ENCODE assay signal across 9 cellular contexts in the genomic region with DNA sequence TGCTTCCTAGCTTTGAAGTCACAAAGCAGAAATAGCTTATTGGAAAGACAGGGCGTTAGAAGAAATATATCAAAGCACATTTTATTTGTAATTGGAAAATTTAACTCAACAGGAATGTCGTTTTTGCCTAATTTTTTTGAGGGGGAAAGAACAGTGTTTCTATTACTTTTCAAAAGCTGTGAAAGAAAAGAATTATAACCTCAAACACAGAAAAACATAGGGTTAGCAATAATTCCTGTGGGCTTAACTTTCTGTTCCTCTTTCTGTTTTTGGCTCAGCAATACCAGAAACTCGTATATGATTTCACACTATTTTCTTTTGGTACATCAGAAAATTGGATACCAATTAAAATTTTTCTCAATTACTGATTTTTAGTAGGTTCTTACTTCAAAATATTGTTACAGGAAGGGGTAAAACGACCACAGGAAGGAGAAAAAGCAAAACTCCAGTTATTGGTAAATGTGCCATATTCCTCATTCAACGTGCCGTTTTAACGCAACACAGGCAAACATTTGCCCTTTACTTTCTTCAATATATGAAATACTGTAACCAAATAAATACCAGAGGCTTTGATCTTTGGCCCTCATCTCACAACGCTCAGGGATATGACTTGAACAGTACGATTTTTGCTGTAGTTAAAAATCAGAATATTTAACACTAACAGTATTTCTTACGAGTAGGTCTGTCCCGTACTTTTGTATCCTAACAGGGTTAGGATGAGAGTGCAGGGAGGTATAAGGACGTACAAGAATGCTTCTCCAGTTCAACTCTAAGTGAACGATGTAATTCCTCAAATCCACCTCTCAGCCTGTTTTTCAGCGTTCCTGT. TPM values are rescaled to one million over a fixed set of nuclear protein-coding genes. Genes with fewer than 3 reads are reported as not detected.
DNase-seq lines count a peak whose midpoint lies in the region; ATAC-seq and TF ChIP-seq lines count a peak whose summit lies in the region.
"Had no signal": no experiment of that assay in that cellular context is flagged by ENCODE, and none has a peak within 500 bp of the region (broad histone marks: within the 10 kb centered on the region; RNA-seq: fewer than 3 reads in every experiment).

No MANE protein-coding gene starts in this region.

- CTCF ChIA-PET in AG04449 (lab: Yijun Ruan, JAX), result interaction anchor here (1.8 kb wide), 1 partner anchor 52 kb away, joined by 5 read pairs; no protein-coding TSS in a partner anchor

- peaks cover 3% of the 10 kb centered on the region for H3K27me3 ChIP-seq in skeletal muscle satellite cell (ENCODE audit: control insufficient read depth, insufficient read depth, low read length)

- peak overlapping the region; percentile 97 for H3K4me2 ChIP-seq in skeletal muscle satellite cell (ENCODE audit: low read length)

- peaks cover 22% of the 10 kb centered on the region for H3K4me1 ChIP-seq in skeletal muscle satellite cell (ENCODE audit: control insufficient read depth, insufficient read depth, low read length)

- TF ChIP-seq CTCF in AG04449 (IDR thresholded peaks at IDR 0.05; ENCODE audit: insufficient read depth, low read length, missing control alignments) (no peak), fibroblast of pulmonary artery (IDR thresholded peaks at IDR 0.05; ENCODE audit: low read length, missing control alignments) (no peak)

- H3K9me3 ChIP-seq in skeletal muscle satellite cell (replicated peaks; ENCODE audit: low read length), result no peaks in the 10 kb centered on the region

- POLR2A ChIA-PET in AG04449 (lab: Yijun Ruan, JAX), result no interaction called here

- no peaks in the 10 kb centered on the region for H3K36me3 ChIP-seq in skeletal muscle satellite cell (ENCODE audit: insufficient read depth, low read length)

- peak overlapping the region; percentile 64 for H3K4me3 ChIP-seq in AG04449 (ENCODE audit: low read depth, low read length)
- H3K4me3 ChIP-seq in fibroblast of pulmonary artery (replicated peaks; ENCODE audit: low read depth, low read length), result peak overlapping the region; percentile 70
- peak overlapping the region; percentile 71 for H3K4me3 ChIP-seq in skeletal muscle satellite cell (ENCODE audit: low read length)

- DNase-seq in AG04449 (ENCODE audit: low read depth, low spot score), result no peak
- DNase-seq in RPMI8226, result peak; percentile 39
- DNase-seq in fibroblast of pulmonary artery (ENCODE audit: low read depth), result no peak
- no peak for DNase-seq in NCI-H82 (lab: John Stamatoyannopoulos, UW)
- DNase-seq in T1000 (lab: John Stamatoyannopoulos, UW), result no peak
- no peak for DNase-seq in NCI-H748 (lab: John Stamatoyannopoulos, UW; ENCODE audit: unreplicated experiment)

- no peak overlapping the region for H3K9ac ChIP-seq in skeletal muscle satellite cell (ENCODE audit: low read depth, low read length)

- peak; percentile 24 for ATAC-seq in GM21423 (IDR thresholded peaks at IDR 0.05; ENCODE audit: unreplicated experiment)

RNA-seq across cellular contexts. Expression of a gene that starts 1.3 kb away (rescaled TPM):
- not detected in 2 replicates for total RNA-seq in skeletal muscle satellite cell (2012; rRNA removed)
- total RNA-seq: myocyte had no signal

RNA-seq across cellular contexts. Expression of a gene that starts 2.5 kb away (rescaled TPM):
- not detected in 2 replicates for total RNA-seq in skeletal muscle satellite cell (2012; rRNA removed)
- total RNA-seq: myocyte had no signal
